In genomic region chr17:67481808-67482207, GRCh38 we compare ENCODE assay signal across 15 cellular contexts.
DNase-seq lines count a peak whose midpoint lies in the region; ATAC-seq and TF ChIP-seq lines count a peak whose summit lies in the region.
"Had no signal": no experiment of that assay in that cellular context is flagged by ENCODE, and none has a peak within 500 bp of the region (broad histone marks: within the 10 kb centered on the region; RNA-seq: fewer than 3 reads in every experiment).

No MANE protein-coding gene starts in this region.

- H3K9me3 ChIP-seq in CD4-positive, alpha-beta memory T cell (ENCODE audit: control insufficient read depth in 1 of 2, low read length in 2 of 2) = no peaks in the 10 kb centered on the region
- no peaks in the 10 kb centered on the region for H3K9me3 ChIP-seq in mucosa of descending colon
- H3K9me3 ChIP-seq: suprapubic skin had no signal

- H3K9me3 Mint-ChIP-seq in CD4-positive, alpha-beta memory T cell = peaks cover 0 to 3% (median 0%) of the 10 kb centered on the region in 8 donors
- H3K9me3 Mint-ChIP-seq: neural progenitor cell had no signal

- no peak for TF ChIP-seq CTCF in mucosa of descending colon (IDR thresholded peaks at IDR 0.05)

- H3K27ac Mint-ChIP-seq in CD4-positive, alpha-beta memory T cell = peak overlapping the region in 5 of 7 donors; percentile 19 to 66 (median 41)
- H3K27ac Mint-ChIP-seq: neural progenitor cell had no signal

- H3K36me3 Mint-ChIP-seq in CD4-positive, alpha-beta memory T cell = no peaks in the 10 kb centered on the region

- CTCF ChIA-PET in CD4-positive, alpha-beta memory T cell (lab: Charles Lee; ENCODE audit: partially characterized antibody) = interaction anchor here (1.1 to 17.7 kb wide), 3 partner anchors 14 to 206 kb away, joined by 3 to 605 read pairs (median 5); partner anchors contain the start of genes PITPNC1 and PSMD12

- ATAC-seq in mucosa of descending colon (peak; percentile 33), GM21367 (IDR thresholded peaks at IDR 0.05; ENCODE audit: unreplicated experiment) (no peak), GM21619 (IDR thresholded peaks at IDR 0.05; ENCODE audit: unreplicated experiment) (no peak)

- H3K27ac ChIP-seq in CD4-positive, alpha-beta memory T cell (ENCODE audit: low read depth, low read length) = no peak overlapping the region
- H3K27ac ChIP-seq: neural progenitor cell, suprapubic skin, VCaP had no signal

- H3K4me1 Mint-ChIP-seq in CD4-positive, alpha-beta memory T cell = peaks cover 46 to 80% (median 61%) of the 10 kb centered on the region in 4 donors

- H3K4me3 Mint-ChIP-seq in CD4-positive, alpha-beta memory T cell = peak overlapping the region in 1 of 8 donors; percentile 7
- H3K4me3 Mint-ChIP-seq: neural progenitor cell had no signal

- H3K27me3 ChIP-seq in CD4-positive, alpha-beta memory T cell (ENCODE audit: insufficient read depth, low read length) = no peaks in the 10 kb centered on the region
- H3K27me3 ChIP-seq: neural progenitor cell, suprapubic skin had no signal

- no peaks in the 10 kb centered on the region for H3K27me3 Mint-ChIP-seq in CD4-positive, alpha-beta memory T cell

- intact Hi-C loops in CD4-positive, alpha-beta memory T cell (cut with micrococcal nuclease) = no loop called here
- intact Hi-C loops in mucosa of descending colon (cut with DNase I, micrococcal nuclease) = loop anchor here in 1 of 2 donors (5.0 kb wide), 1 partner anchor 105 kb away; the partner anchor contains the start of gene PITPNC1

- H3K4me1 ChIP-seq in CD4-positive, alpha-beta memory T cell (ENCODE audit: insufficient read depth, low read length) = peaks cover 43% of the 10 kb centered on the region
- H3K4me1 ChIP-seq in mucosa of descending colon (ENCODE audit: low read depth) = no peaks in the 10 kb centered on the region
- H3K4me1 ChIP-seq: suprapubic skin had no signal

- no peaks in the 10 kb centered on the region for H3K36me3 ChIP-seq in CD4-positive, alpha-beta memory T cell (ENCODE audit: insufficient read depth, low read length)
- no peaks in the 10 kb centered on the region for H3K36me3 ChIP-seq in mucosa of descending colon (ENCODE audit: low read depth)
- H3K36me3 ChIP-seq: neural progenitor cell, suprapubic skin had no signal

- no peak overlapping the region for H3K4me3 ChIP-seq in CD4-positive, alpha-beta memory T cell (ENCODE audit: low read length in 2 of 2)
- no peak overlapping the region for H3K4me3 ChIP-seq in mucosa of descending colon
- H3K4me3 ChIP-seq: neural progenitor cell, suprapubic skin had no signal

- no peak for DNase-seq in CD4-positive, alpha-beta memory T cell
- DNase-seq in M059J (ENCODE audit: low read depth) (peak; percentile 32), amniotic stem cell (lab: John Stamatoyannopoulos, UW) (peak; percentile 68), mucosa of descending colon (no peak), GF-D8 (lab: John Stamatoyannopoulos, UW) (no peak), NCI-H345 (lab: John Stamatoyannopoulos, UW) (no peak)
- DNase-seq: activated naive CD4-positive, alpha-beta T cell treated with anti-CD3 and anti-CD28 coated beads, Interleukin-2, amount 50 U/mL, for 16 hours; DMS 273 treated with DMSO at 0.1 percent for 48 hours; NCI-H2029; stimulated activated CD4-positive, alpha-beta T cell treated with anti-CD3 and anti-CD28 coated beads, Interleukin-2, amount 100 ng/mL, for 24 hours had no signal

- POLR2A ChIA-PET in CD4-positive, alpha-beta memory T cell (lab: Charles Lee; ENCODE audit: partially characterized antibody) = interaction anchor here (2.4 to 4.4 kb wide), 2 partner anchors 40 to 103 kb away, joined by 10 to 27 read pairs; partner anchors contain the start of gene PITPNC1

Comparison
In these comparisons a context has a peak if more than half of its experiments do, and no peak if none do; other contexts are left out.
1. DNase-seq: peak in M059J (single experiment) and amniotic stem cell (single experiment); none in CD4-positive, alpha-beta memory T cell (0 of 5), mucosa of descending colon (0 of 3), GF-D8 (single experiment) and NCI-H345 (single experiment).